17 cellular contexts compared by ENCODE assay signal in genomic region chr4:39521253-39521908, GRCh38.
DNase-seq lines count a peak whose midpoint lies in the region; ATAC-seq and TF ChIP-seq lines count a peak whose summit lies in the region.
"Had no signal": no experiment of that assay in that cellular context is flagged by ENCODE, and none has a peak within 500 bp of the region (broad histone marks: within the 10 kb centered on the region; RNA-seq: fewer than 3 reads in every experiment).

No MANE protein-coding gene starts in this region.

- in situ Hi-C loops in ACHN (cut with HindIII; ENCODE audit: low pct_ligation_motif_present, low pct_unique_long_range_greater_than_20kb, low sequenced_read_pairs) = no loop called here

- ATAC-seq in SK-N-SH treated with all-trans-retinoic acid at 6 μM for 48 hours (peak; percentile 85), GM19324 (IDR thresholded peaks at IDR 0.05; ENCODE audit: low FRiP score, unreplicated experiment) (no peak)
- ATAC-seq: stimulated activated naive CD8-positive, alpha-beta T cell treated with anti-CD3 and anti-CD28 coated beads, Interleukin-15, amount 100 ng/mL, for 72 hours had no signal

- DNase-seq in EL (peak; percentile 77), fibroblast of peridontal ligament (ENCODE audit: extremely low read depth) (peak; percentile 86), stromal cell of bone marrow (ENCODE audit: low read depth) (peak; percentile 41), ACHN (no peak), NCI-H187 (lab: John Stamatoyannopoulos, UW) (no peak), GM19240 (ENCODE audit: insufficient read length, low spot score) (no peak)
- DNase-seq: activated gamma-delta T cell treated with Interleukin-2 at 50 U/mL for 16 hours; COR-L47; GF-D8; mesendoderm; NCI-H1930; NCI-H524; occipital lobe; spleen; stimulated activated naive CD8-positive, alpha-beta T cell treated with anti-CD3 and anti-CD28 coated beads, Interleukin-15, amount 100 ng/mL, for 72 hours had no signal

TF ChIP-seq in SK-N-SH treated with all-trans-retinoic acid at 6 μM for 48 hours, 23 proteins besides CTCF, POLR2A, EP300 and RAD21:
- peak; percentile 62 for TF ChIP-seq ISL1 (CRISPR knock-in tag; IDR thresholded peaks at IDR 0.05)
- peak; percentile 91 for TF ChIP-seq TCF4 (CRISPR knock-in tag; IDR thresholded peaks at IDR 0.05; ENCODE audit: borderline replicate concordance)
- no peak for TF ChIP-seq TOX (CRISPR knock-in tag; IDR thresholded peaks at IDR 0.05; ENCODE audit: borderline replicate concordance)
- peak; percentile 82 for TF ChIP-seq CREB5 (CRISPR knock-in tag; IDR thresholded peaks at IDR 0.05; ENCODE audit: low read depth)
- no peak for TF ChIP-seq ZFP30 (CRISPR knock-in tag; IDR thresholded peaks at IDR 0.05)
- TF ChIP-seq CSRNP3 (CRISPR knock-in tag; IDR thresholded peaks at IDR 0.05) = peak; percentile 21; the same call in 1 of the 2 replicates

Comparison
In these comparisons a context has a peak if more than half of its experiments do, and no peak if none do; other contexts are left out.
1. DNase-seq: peak in EL (single experiment), fibroblast of peridontal ligament (single experiment) and stromal cell of bone marrow (single experiment); none in ACHN (single experiment), NCI-H187 (0 of 2) and GM19240 (single experiment).